ENCODE assay signal across 1 cellular context in genomic region chr3:98986073-98986472, GRCh38.
TF ChIP-seq lines count a peak whose summit lies in the region.

No MANE protein-coding gene starts in this region.

TF ChIP-seq in HEK293, 187 proteins besides CTCF, POLR2A, EP300 and RAD21 (continued from another document):
- peak; percentile 57 for TF ChIP-seq PRDM6 (tag by site-specific recombination; IDR thresholded peaks at IDR 0.05)
- peak; percentile 98 for TF ChIP-seq ZNF629 (tag by site-specific recombination; IDR thresholded peaks at IDR 0.05)
- no peak for TF ChIP-seq ZBTB6 (tag by site-specific recombination; IDR thresholded peaks at IDR 0.05)
- no peak for TF ChIP-seq ZBTB26 (tag by site-specific recombination; optimal IDR thresholded peaks at IDR 0.05)
- TF ChIP-seq MZF1 (tag by site-specific recombination; IDR thresholded peaks at IDR 0.05; ENCODE audit: borderline replicate concordance): peak; percentile 59
- TF ChIP-seq ZNF792 (tag by site-specific recombination; IDR thresholded peaks at IDR 0.05): no peak
- TF ChIP-seq ZNF585B (tag by site-specific recombination; IDR thresholded peaks at IDR 0.05): no peak
- TF ChIP-seq ZNF362 (tag by site-specific recombination; IDR thresholded peaks at IDR 0.05): peak; percentile 95
- no peak for TF ChIP-seq ZNF23 (tag by site-specific recombination; IDR thresholded peaks at IDR 0.05; ENCODE audit: borderline replicate concordance)
- TF ChIP-seq ZNF571 (tag by site-specific recombination; IDR thresholded peaks at IDR 0.05): no peak
- peak; percentile 56 for TF ChIP-seq KLF17 (tag by site-specific recombination; IDR thresholded peaks at IDR 0.05)
- no peak for TF ChIP-seq OSR2 (tag by site-specific recombination; IDR thresholded peaks at IDR 0.05)
- TF ChIP-seq GLIS1 (tag by site-specific recombination; IDR thresholded peaks at IDR 0.05): peak; percentile 30; the same call in 1 of the 2 replicates
- TF ChIP-seq ZNF174 (tag by site-specific recombination; IDR thresholded peaks at IDR 0.05): no peak
- no peak for TF ChIP-seq ZNF354C (tag by site-specific recombination; IDR thresholded peaks at IDR 0.05; ENCODE audit: borderline replicate concordance, low read depth)
- no peak for TF ChIP-seq ZNF132 (tag by site-specific recombination; IDR thresholded peaks at IDR 0.05; ENCODE audit: borderline replicate concordance)
- TF ChIP-seq FEZF1 (tag by site-specific recombination; IDR thresholded peaks at IDR 0.05): 0 out of 2 replicates have a peak, but pooled peaks have one; percentile 9
- no peak for TF ChIP-seq ZNF155 (tag by site-specific recombination; IDR thresholded peaks at IDR 0.05)
- no peak for TF ChIP-seq ZNF544 (tag by site-specific recombination; IDR thresholded peaks at IDR 0.05)
- no peak for TF ChIP-seq ZNF610 (tag by site-specific recombination; IDR thresholded peaks at IDR 0.05; ENCODE audit: borderline replicate concordance)
- TF ChIP-seq ZNF621 (tag by site-specific recombination; IDR thresholded peaks at IDR 0.05): no peak
- TF ChIP-seq ZBTB7A (tag by site-specific recombination; IDR thresholded peaks at IDR 0.05; ENCODE audit: low read depth): 0 out of 2 replicates have a peak, but pooled peaks have one; percentile 45
- no peak for TF ChIP-seq ZSCAN4 (tag by site-specific recombination; IDR thresholded peaks at IDR 0.05)
- peak; percentile 69 for TF ChIP-seq ZNF692 (tag by site-specific recombination; IDR thresholded peaks at IDR 0.05)
- peak; percentile 47 for TF ChIP-seq ZNF10 (tag by site-specific recombination; IDR thresholded peaks at IDR 0.05)
- TF ChIP-seq ZNF302 (tag by site-specific recombination; IDR thresholded peaks at IDR 0.05; ENCODE audit: low read depth): no peak
- TF ChIP-seq SETDB1 (IDR thresholded peaks at IDR 0.05; ENCODE audit: insufficient read length, low read length): no peak
- no peak for TF ChIP-seq ZNF548 (tag by site-specific recombination; IDR thresholded peaks at IDR 0.05)
- TF ChIP-seq ZEB2 (tag by site-specific recombination; IDR thresholded peaks at IDR 0.05): peak; percentile 89
- no peak for TF ChIP-seq ZNF501 (tag by site-specific recombination; IDR thresholded peaks at IDR 0.05)
- TF ChIP-seq ZFP37 (tag by site-specific recombination; IDR thresholded peaks at IDR 0.05): peak; percentile 55; the same call in 1 of the 2 replicates
- TF ChIP-seq ZNF140 (tag by site-specific recombination; IDR thresholded peaks at IDR 0.05): no peak
- TF ChIP-seq ZNF133 (tag by site-specific recombination; IDR thresholded peaks at IDR 0.05): no peak
